Comparison of ENCODE assay signal across 9 cellular contexts in the genomic region with DNA sequence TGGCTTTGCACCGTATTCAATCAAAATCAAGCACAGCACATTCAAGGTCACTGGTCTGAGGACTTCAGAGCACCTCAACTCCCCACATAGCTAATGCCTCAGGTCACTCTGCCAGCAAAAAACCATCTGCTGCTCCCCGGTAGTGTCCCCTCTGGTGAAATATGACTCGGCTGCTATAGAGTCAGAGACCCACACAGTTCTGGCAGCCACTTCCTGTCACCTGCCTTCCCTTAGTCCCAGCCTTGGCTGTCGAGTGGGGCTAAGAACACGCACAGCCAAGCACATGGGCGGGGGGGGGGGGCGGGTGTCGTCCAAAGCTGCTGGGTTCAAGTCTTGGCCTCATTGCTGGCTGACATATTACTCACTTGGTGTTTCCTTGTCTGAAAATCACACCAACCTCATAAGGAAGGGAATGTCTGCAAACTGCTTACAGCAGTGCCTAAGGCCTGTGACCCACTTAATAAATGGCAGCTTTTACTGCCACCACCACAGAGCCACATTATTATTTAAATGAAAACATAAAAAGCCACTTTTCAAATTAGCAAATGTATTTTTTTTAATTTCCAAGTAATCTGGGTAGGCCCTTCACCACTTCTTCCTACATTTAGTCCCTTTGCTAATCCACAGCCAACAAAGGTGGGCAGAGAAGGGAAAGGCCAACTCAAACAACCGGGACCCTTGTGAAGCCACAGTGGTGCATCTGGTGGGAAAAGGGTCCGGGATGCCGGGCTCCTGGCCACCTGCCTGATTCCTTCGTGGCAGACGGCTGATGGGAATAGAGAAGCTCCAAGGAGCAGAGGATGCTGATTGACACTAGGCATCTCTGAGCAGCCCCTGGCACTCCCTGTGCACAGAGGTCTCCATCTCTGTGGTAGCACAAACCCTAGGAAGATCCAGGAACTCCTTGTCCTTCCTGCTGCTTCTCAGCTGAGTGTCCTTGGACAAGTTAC. TPM values are rescaled to one million over a fixed set of nuclear protein-coding genes. Genes with fewer than 3 reads are reported as not detected.
DNase-seq lines count a peak whose midpoint lies in the region; ATAC-seq and TF ChIP-seq lines count a peak whose summit lies in the region.
"Had no signal": no experiment of that assay in that cellular context is flagged by ENCODE, and none has a peak within 500 bp of the region (broad histone marks: within the 10 kb centered on the region; RNA-seq: fewer than 3 reads in every experiment).

No MANE protein-coding gene starts in this region.

- H3K27me3 Mint-ChIP-seq in osteocyte (ENCODE audit: unreplicated experiment), result no peaks in the 10 kb centered on the region

- no peak overlapping the region for H3K4me3 Mint-ChIP-seq in osteocyte (ENCODE audit: unreplicated experiment)

- H3K36me3 Mint-ChIP-seq in osteocyte (ENCODE audit: unreplicated experiment), result peaks cover 61% of the 10 kb centered on the region

- peaks cover 58% of the 10 kb centered on the region for H3K4me1 Mint-ChIP-seq in osteocyte (ENCODE audit: unreplicated experiment)

- H3K9me3 Mint-ChIP-seq in osteocyte (ENCODE audit: unreplicated experiment), result peaks cover 8% of the 10 kb centered on the region

- peak; percentile 30 for DNase-seq in AG10803 (ENCODE audit: low read depth)
- peak; percentile 23 to 30 for DNase-seq in activated CD4-positive, alpha-beta T cell treated with anti-CD3 and anti-CD28 coated beads for 4 hours
- DNase-seq in glomerular visceral epithelial cell (ENCODE audit: extremely low spot score), result peak; percentile 36
- DNase-seq in NCI-H82 (lab: John Stamatoyannopoulos, UW), result no peak
- DNase-seq in Ammon's horn (ENCODE audit: low spot score), result no peak
- no peak for DNase-seq in osteocyte (ENCODE audit: extremely low spot score, unreplicated experiment)
- no peak for DNase-seq in NCI-H526 (lab: John Stamatoyannopoulos, UW)
- DNase-seq: mammary epithelial cell had no signal

- peak; percentile 77 for ATAC-seq in HG02885 (IDR thresholded peaks at IDR 0.05; ENCODE audit: poor library complexity, unreplicated experiment)

- H3K4me3 ChIP-seq in AG10803 (ENCODE audit: low read length), result no peak overlapping the region

- no peak overlapping the region for H3K27ac Mint-ChIP-seq in osteocyte (ENCODE audit: unreplicated experiment)

- TF ChIP-seq CTCF in AG10803 (conservative IDR thresholded peaks at IDR 0.05; ENCODE audit: low read length), result no peak
- no peak for TF ChIP-seq CTCF in osteocyte (IDR thresholded peaks at IDR 0.05)

RNA-seq across cellular contexts. Expression of gene POLR1A, which starts 37.3 kb away (rescaled TPM):
- 43.2 and 49.5 TPM in 2 replicates for total RNA-seq in osteocyte

RNA-seq across cellular contexts. Expression of gene PTCD3, which starts 37.7 kb away (rescaled TPM):
- total RNA-seq in osteocyte, result 70.9 and 71.8 TPM in 2 replicates

Comparison
In these comparisons a context has a peak if more than half of its experiments do, and no peak if none do; other contexts are left out.
1. DNase-seq: peak in AG10803 (single experiment), activated CD4-positive, alpha-beta T cell treated with anti-CD3 and anti-CD28 coated beads for 4 hours (2 of 2) and glomerular visceral epithelial cell (single experiment); none in NCI-H82 (single experiment), Ammon's horn (single experiment), osteocyte (single experiment) and NCI-H526 (0 of 2).